In the genomic region with DNA sequence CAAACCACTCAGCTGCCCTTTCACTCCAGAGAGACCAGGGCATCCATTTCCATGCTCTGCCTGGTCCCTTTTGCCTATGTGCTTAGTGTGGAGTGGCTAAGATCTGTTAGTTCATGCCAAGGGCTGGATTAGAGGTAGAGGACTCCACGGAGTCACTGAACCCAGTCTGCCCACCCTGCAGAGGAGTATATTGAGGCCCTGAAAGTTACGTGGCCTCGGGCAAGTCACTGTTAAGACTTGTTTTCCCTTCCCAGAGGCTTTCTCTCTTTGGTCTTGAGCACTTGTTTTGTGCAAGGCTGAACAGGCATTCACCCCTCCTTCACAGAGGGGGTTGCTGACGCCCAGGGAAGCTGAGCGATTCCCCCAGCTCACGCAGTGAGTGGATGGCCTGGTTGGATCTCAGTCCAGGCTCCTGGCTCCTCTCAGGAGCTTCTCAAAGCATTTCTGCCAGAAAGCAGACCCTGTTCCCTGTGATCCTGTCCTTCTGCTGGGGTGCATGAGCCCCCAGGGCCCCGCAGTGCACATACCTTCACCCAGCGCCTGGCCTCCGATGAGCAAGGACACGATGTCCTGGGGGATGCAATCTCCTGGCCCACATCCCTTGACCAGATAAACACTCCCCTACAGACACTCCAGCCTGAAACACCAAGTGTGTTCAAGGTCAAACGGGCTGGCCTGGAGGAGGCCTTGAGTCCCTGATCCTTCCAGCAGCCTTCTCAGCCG, we compare ENCODE assay signal across 13 cellular contexts.
DNase-seq lines count a peak whose midpoint lies in the region; TF ChIP-seq lines count a peak whose summit lies in the region.
"Had no signal": no experiment of that assay in that cellular context is flagged by ENCODE, and none has a peak within 500 bp of the region (broad histone marks: within the 10 kb centered on the region; RNA-seq: fewer than 3 reads in every experiment).

No MANE protein-coding gene starts in this region.

- no peaks in the 10 kb centered on the region for H3K79me2 ChIP-seq in H9 (ENCODE audit: insufficient read depth, low read length)

- H4K8ac ChIP-seq in H9 (replicated peaks; ENCODE audit: insufficient read length, low read depth, low read length) (no peak overlapping the region), neuronal stem cell (ENCODE audit: low read depth, low read length) (no peak overlapping the region)

- H3K23me2 ChIP-seq in H9 (ENCODE audit: insufficient read length, low read depth, low read length, poor library complexity, severe bottlenecking) = peaks cover 8% of the 10 kb centered on the region

- TF ChIP-seq CTCF in H9 (conservative IDR thresholded peaks at IDR 0.05) = no peak; the same call in 2 of the 3 replicates
- no peak for TF ChIP-seq CTCF in endodermal cell (conservative IDR thresholded peaks at IDR 0.05)
- no peak for TF ChIP-seq CTCF in liver (IDR thresholded peaks at IDR 0.05; ENCODE audit: low read depth, low read length, missing input control)

- H2BK120ac ChIP-seq in H9 (ENCODE audit: low read depth, low read length, poor library complexity, severe bottlenecking) (no peak overlapping the region), neuronal stem cell (ENCODE audit: low read depth, low read length) (no peak overlapping the region)

- no peak overlapping the region for H3K27ac ChIP-seq in H9 (ENCODE audit: insufficient read length, low read depth, low read length)
- H3K27ac ChIP-seq in endodermal cell (ENCODE audit: low read depth, low read length) = no peak overlapping the region
- no peak overlapping the region for H3K27ac ChIP-seq in liver (ENCODE audit: low read depth in 1 of 2, low read length in 2 of 2)
- peak overlapping the region; percentile 47 for H3K27ac ChIP-seq in skeletal muscle tissue (ENCODE audit: low read depth, low read length)
- no peak overlapping the region for H3K27ac ChIP-seq in caudate nucleus (ENCODE audit: low read depth, low read length)
- H3K27ac ChIP-seq in neuronal stem cell (replicated peaks; ENCODE audit: low read length) = no peak overlapping the region
- H3K27ac ChIP-seq: HL-60, VCaP had no signal

- no peak overlapping the region for H2BK20ac ChIP-seq in H9 (ENCODE audit: low read depth, low read length, poor library complexity, severe bottlenecking)

- H4K91ac ChIP-seq in H9 (ENCODE audit: insufficient read length, low read depth, low read length) (no peak overlapping the region), neuronal stem cell (ENCODE audit: low read depth, low read length, poor library complexity) (no peak overlapping the region)

- H2AK5ac ChIP-seq in H9 (ENCODE audit: insufficient read length, low read length) = no peak overlapping the region
- no peak overlapping the region for H2AK5ac ChIP-seq in neuronal stem cell (ENCODE audit: low read depth, low read length)

- H3K4ac ChIP-seq in H9 (ENCODE audit: low read depth, low read length) (no peak overlapping the region), neuronal stem cell (ENCODE audit: low read length) (no peak overlapping the region)

- H3K79me1 ChIP-seq in H9 (ENCODE audit: insufficient read depth, low read depth, low read length, poor library complexity, severe bottlenecking) (no peaks in the 10 kb centered on the region), neuronal stem cell (ENCODE audit: low read depth, low read length) (no peaks in the 10 kb centered on the region)

- H2BK5ac ChIP-seq in H9 (ENCODE audit: insufficient read length, low read length) = no peak overlapping the region
- H2BK5ac ChIP-seq in neuronal stem cell (ENCODE audit: low read length) = no peak overlapping the region

- TF ChIP-seq RAD21 in liver (IDR thresholded peaks at IDR 0.05) = no peak

- peaks cover 87% of the 10 kb centered on the region for H3K27me3 Mint-ChIP-seq in H9 (ENCODE audit: low read depth)
- H3K27me3 Mint-ChIP-seq in endodermal cell (ENCODE audit: insufficient read depth) = peaks cover 27% of the 10 kb centered on the region

- H3K4me2 ChIP-seq in H9 (ENCODE audit: insufficient read depth, insufficient read length, low read length) (no peak overlapping the region), neuronal stem cell (ENCODE audit: insufficient read depth, low read length, poor library complexity, severe bottlenecking) (no peak overlapping the region)

- no peak overlapping the region for H3K56ac ChIP-seq in H9 (ENCODE audit: insufficient read length, low read depth, low read length)

- H3T11ph ChIP-seq in H9 (ENCODE audit: low read length) = no peak overlapping the region

- H3K4me3 ChIP-seq in endodermal cell (ENCODE audit: low read length) = no peak overlapping the region
- H3K4me3 ChIP-seq in liver (ENCODE audit: low read depth in 1 of 3, low read length in 3 of 3) = no peak overlapping the region
- no peak overlapping the region for H3K4me3 ChIP-seq in skeletal muscle tissue (ENCODE audit: low read length in 3 of 3)
- H3K4me3 ChIP-seq in neuronal stem cell (ENCODE audit: low read length in 2 of 2) = no peak overlapping the region

- H3K9me3 Mint-ChIP-seq in H9 (no peaks in the 10 kb centered on the region), endodermal cell (no peaks in the 10 kb centered on the region)

- H3K18ac ChIP-seq in H9 (ENCODE audit: insufficient read length, low read depth, low read length) (no peak overlapping the region), neuronal stem cell (ENCODE audit: low read length) (no peak overlapping the region)

- peaks cover 8% of the 10 kb centered on the region for H3K4me1 ChIP-seq in H9 (ENCODE audit: insufficient read depth, low read length)
- peaks cover 21% of the 10 kb centered on the region for H3K4me1 ChIP-seq in endodermal cell (ENCODE audit: control insufficient read depth, insufficient read depth, low read length)
- H3K4me1 ChIP-seq in liver (ENCODE audit: control insufficient read depth in 4 of 4, insufficient read depth in 4 of 4, low read length in 3 of 4) = peaks cover 4 to 17% (median 11%) of the 10 kb centered on the region in 4 donors
- H3K4me1 ChIP-seq in skeletal muscle tissue (ENCODE audit: control insufficient read depth in 3 of 3, insufficient read depth in 3 of 3, low read length in 3 of 3) = peaks cover 35 to 51% (median 44%) of the 10 kb centered on the region in 3 donors
- H3K4me1 ChIP-seq in neuronal stem cell (ENCODE audit: control insufficient read depth in 2 of 2, insufficient read depth in 1 of 2, low read depth in 1 of 2, low read length in 2 of 2) = peaks cover 30 to 71% of the 10 kb centered on the region in 2 donors

- H3K36me3 ChIP-seq in endodermal cell (ENCODE audit: control insufficient read depth, insufficient read depth, low read length) (no peaks in the 10 kb centered on the region), liver (ENCODE audit: control insufficient read depth in 4 of 4, insufficient read depth in 3 of 4, low read depth in 1 of 4, low read length in 3 of 4) (no peaks in the 10 kb centered on the region), skeletal muscle tissue (ENCODE audit: control insufficient read depth in 3 of 3, insufficient read depth in 3 of 3, low read length in 3 of 3) (no peaks in the 10 kb centered on the region), neuronal stem cell (replicated peaks in 1 of 2; ENCODE audit: control insufficient read depth in 2 of 2, insufficient read depth in 2 of 2, low read length in 2 of 2) (no peaks in the 10 kb centered on the region)

- H3K14ac ChIP-seq in H9 (ENCODE audit: insufficient read depth, low read length) (0 out of 2 replicates have a peak overlapping the region, but pooled peaks have one; percentile 50), neuronal stem cell (ENCODE audit: low read length) (no peak overlapping the region)

- H3K27ac Mint-ChIP-seq in H9 (no peak overlapping the region; a peak in 1 of 7 replicates), endodermal cell (peak overlapping the region; percentile 79)

- H3K36me3 Mint-ChIP-seq in H9 (ENCODE audit: insufficient read depth in 1 of 3, low read depth in 3 of 3) (no peaks in the 10 kb centered on the region), endodermal cell (ENCODE audit: low read depth) (no peaks in the 10 kb centered on the region)

- H3K9ac ChIP-seq in H9 (ENCODE audit: extremely low read depth, insufficient read length, low read length) (no peak overlapping the region), endodermal cell (ENCODE audit: extremely low read depth, low read length, poor library complexity, severe bottlenecking) (no peak overlapping the region), liver (ENCODE audit: low read depth in 1 of 2, low read length in 2 of 2) (no peak overlapping the region), skeletal muscle tissue (ENCODE audit: low read depth in 1 of 3, low read length in 3 of 3) (peak overlapping the region in 1 of 3 donors; percentile 54), neuronal stem cell (ENCODE audit: low read depth, low read length, poor library complexity) (no peak overlapping the region)

- H3K4me1 Mint-ChIP-seq in H9 = peaks cover 42 to 64% of the 10 kb centered on the region in 2 experiments
- H3K4me1 Mint-ChIP-seq in endodermal cell = peaks cover 35% of the 10 kb centered on the region

- H2AFZ ChIP-seq in H9 (ENCODE audit: low read length) = no peak overlapping the region
- H2AFZ ChIP-seq in neuronal stem cell (ENCODE audit: low read length) = no peak overlapping the region

- no peak overlapping the region for H4K5ac ChIP-seq in H9 (ENCODE audit: insufficient read length, low read depth, low read length)

- DNase-seq in H9 = no peak
- DNase-seq in endodermal cell = no peak
- no peak for DNase-seq in HCEC 1CT
- DNase-seq in caudate nucleus (lab: John Stamatoyannopoulos, UW) = no peak
- DNase-seq in NOMO-1 (lab: John Stamatoyannopoulos, UW; ENCODE audit: unreplicated experiment in 2 of 2) = no peak
- no peak for DNase-seq in neuronal stem cell (ENCODE audit: low spot score)
- DNase-seq: activated effector memory CD4-positive, alpha-beta T cell treated with anti-CD3 and anti-CD28 coated beads, Interleukin-2, amount 50 U/mL, for 16 hours; effector CD4-positive, alpha-beta T cell; Kasumi-1 had no signal

- H3K4me3 Mint-ChIP-seq in H9 (peak overlapping the region; percentile 7 to 45; a peak in 2 of 5 replicates), endodermal cell (peak overlapping the region; percentile 59)

- no peaks in the 10 kb centered on the region for H4K20me1 ChIP-seq in H9 (ENCODE audit: control insufficient read depth, insufficient read depth, insufficient read length)

- H2BK15ac ChIP-seq in H9 (ENCODE audit: low read depth, low read length) (no peak overlapping the region), neuronal stem cell (ENCODE audit: low read length) (no peak overlapping the region)

- H3K27me3 ChIP-seq in H9 (ENCODE audit: insufficient read depth, low read length) (peaks cover 4% of the 10 kb centered on the region; the same call in 1 of the 2 replicates), endodermal cell (ENCODE audit: control insufficient read depth, insufficient read depth, low read length, poor library complexity, severe bottlenecking) (peaks cover 15% of the 10 kb centered on the region), liver (ENCODE audit: control insufficient read depth in 4 of 4, insufficient read depth in 4 of 4, low read length in 3 of 4) (no peaks in the 10 kb centered on the region), skeletal muscle tissue (ENCODE audit: control insufficient read depth in 3 of 3, insufficient read depth in 3 of 3, low read length in 3 of 3) (no peaks in the 10 kb centered on the region), neuronal stem cell (ENCODE audit: control insufficient read depth in 3 of 3, insufficient read depth in 3 of 3, low read depth in 1 of 3, low read length in 3 of 3) (peaks cover 3 to 55% (median 37%) of the 10 kb centered on the region in 3 experiments)

- no CpG with 5 or more reads among the region's 12 CpGs for WGBS in H9 (ENCODE audit: extremely low coverage, insufficient read length, low lambda C conversion rate)
- 86 to 91% methylated on average over 10 to 12 of the region's 12 CpGs for WGBS in endodermal cell (ENCODE audit: insufficient coverage in 1 of 2, insufficient read length in 1 of 2), 2 experiments
- WGBS in liver = 91% methylated on average over 12 of the region's 12 CpGs
- no CpG with 5 or more reads among the region's 12 CpGs for WGBS in neuronal stem cell (ENCODE audit: extremely low coverage in 2 of 2, insufficient read length in 2 of 2, insufficient replicate concordance in 1 of 2), 2 donors

- H2BK12ac ChIP-seq in H9 (ENCODE audit: insufficient read length, low read depth, low read length) (no peak overlapping the region), neuronal stem cell (ENCODE audit: low read length) (no peak overlapping the region)

- H3K9me3 ChIP-seq in H9 (ENCODE audit: control insufficient read depth, low read depth, low read length) (no peaks in the 10 kb centered on the region), endodermal cell (ENCODE audit: control insufficient read depth, low read length) (no peaks in the 10 kb centered on the region), liver (ENCODE audit: control insufficient read depth in 4 of 4, low read length in 3 of 4) (no peaks in the 10 kb centered on the region), skeletal muscle tissue (ENCODE audit: control insufficient read depth in 3 of 3, low read length in 3 of 3) (no peaks in the 10 kb centered on the region), neuronal stem cell (replicated peaks in 1 of 2; ENCODE audit: control insufficient read depth in 2 of 2, insufficient read depth in 1 of 2, low read depth in 1 of 2, low read length in 2 of 2) (no peaks in the 10 kb centered on the region)

- H3K23ac ChIP-seq in H9 (ENCODE audit: insufficient read length, low read depth, low read length) (no peak overlapping the region), neuronal stem cell (ENCODE audit: low read depth, low read length, poor library complexity) (no peak overlapping the region)
